In the genomic region with DNA sequence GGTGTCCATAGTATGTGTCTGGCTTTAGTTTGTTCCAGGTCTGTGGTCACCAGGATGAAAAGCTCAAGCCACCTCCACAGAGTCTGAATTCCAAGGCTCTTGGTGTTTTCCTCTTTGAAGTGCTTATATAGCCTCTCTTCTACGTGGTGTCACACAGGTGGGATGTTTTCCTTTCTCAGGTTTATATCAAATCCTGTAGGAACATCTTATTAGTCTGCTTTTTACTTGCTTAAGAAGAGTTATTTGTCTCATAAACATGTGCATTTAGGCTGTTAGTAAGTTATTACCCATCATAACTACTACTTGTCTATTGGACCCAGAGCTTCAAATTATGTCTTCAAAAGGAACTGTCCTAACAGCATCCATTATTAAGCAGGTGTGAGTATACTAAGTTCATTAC, we compare ENCODE assay signal across 1 cellular context.
TF ChIP-seq lines count a peak whose summit lies in the region.

A gene (minus strand): TSS at position 101 of the 400 bp plus-strand sequence. CDS start 92 bp downstream, at position 9.

TF ChIP-seq in A549, 52 proteins besides CTCF, POLR2A, EP300 and RAD21 (continued from another document):
- TF ChIP-seq FOSL2 (IDR thresholded peaks at IDR 0.05) (no peak), FOSL2 (CRISPR knock-in tag; IDR thresholded peaks at IDR 0.05) (no peak), HDAC2 (IDR thresholded peaks at IDR 0.05) (no peak), JUNB (IDR thresholded peaks at IDR 0.05) (no peak), NPAS2 (CRISPR knock-in tag; IDR thresholded peaks at IDR 0.05; ENCODE audit: borderline replicate concordance) (no peak), MAFK (IDR thresholded peaks at IDR 0.05; ENCODE audit: partially characterized antibody) (no peak), KDM5A (IDR thresholded peaks at IDR 0.05) (no peak), BHLHE40 (IDR thresholded peaks at IDR 0.05; ENCODE audit: low read depth, low read length) (no peak), MYC (IDR thresholded peaks at IDR 0.05; ENCODE audit: borderline replicate concordance, low read length) (no peak), MAZ (IDR thresholded peaks at IDR 0.05; ENCODE audit: borderline replicate concordance, low read depth, low read length) (no peak), PHF8 (IDR thresholded peaks at IDR 0.05; ENCODE audit: borderline replicate concordance, low read depth) (no peak), SMC3 (IDR thresholded peaks at IDR 0.05) (no peak)
